Comparison of ENCODE assay signal across 9 cellular contexts in the genomic region with DNA sequence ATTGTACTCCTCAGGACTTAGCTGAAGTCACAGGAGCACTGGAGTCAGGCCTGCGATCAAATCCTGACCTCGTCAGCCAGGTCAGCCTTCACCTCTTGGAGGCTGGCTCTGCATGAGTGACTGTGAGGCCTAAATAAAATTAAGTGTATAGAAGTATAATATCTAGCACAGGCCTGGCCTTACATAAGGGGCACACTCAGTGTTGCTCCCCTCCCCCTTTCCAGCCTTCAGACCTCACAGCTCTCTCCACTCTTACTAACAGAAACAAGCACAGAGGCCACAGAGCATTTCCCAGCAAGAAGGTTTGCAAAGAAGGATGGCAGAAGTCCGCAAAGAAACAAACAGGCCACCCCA.
DNase-seq lines count a peak whose midpoint lies in the region; ATAC-seq and TF ChIP-seq lines count a peak whose summit lies in the region.
"Had no signal": no experiment of that assay in that cellular context is flagged by ENCODE, and none has a peak within 500 bp of the region (broad histone marks: within the 10 kb centered on the region; RNA-seq: fewer than 3 reads in every experiment).

No MANE protein-coding gene starts in this region.

- no peaks in the 10 kb centered on the region; the same call in 1 of the 2 replicates for H3K27me3 ChIP-seq in OCI-LY1 (ENCODE audit: insufficient read depth, low read length)
- H3K27me3 ChIP-seq in esophagus squamous epithelium: no peaks in the 10 kb centered on the region
- no peaks in the 10 kb centered on the region for H3K27me3 ChIP-seq in testis

- H3K4me3 Mint-ChIP-seq in activated T-cell treated with anti-CD3 and anti-CD28 coated beads, Interleukin-2, amount 50 U/mL, for 4 hours: peak overlapping the region; percentile 71

- H3K36me3 Mint-ChIP-seq in activated T-cell treated with anti-CD3 and anti-CD28 coated beads, Interleukin-2, amount 50 U/mL, for 4 hours (ENCODE audit: insufficient read depth): peaks cover 10% of the 10 kb centered on the region

- WGBS in esophagus squamous epithelium, 2 donors: 67 to 70% methylated on average over 1 to 3 of the region's 3 CpGs
- WGBS in testis, 2 donors: 70 to 74% methylated on average over 3 of the region's 3 CpGs

- no peaks in the 10 kb centered on the region for H3K79me2 ChIP-seq in OCI-LY1 (ENCODE audit: insufficient read depth, low read length)

- H3K27ac ChIP-seq in OCI-LY1 (ENCODE audit: low read depth, low read length, poor library complexity, severe bottlenecking) (no peak overlapping the region), esophagus squamous epithelium (peak overlapping the region in 3 of 4 donors; percentile 66 to 76 (median 69)), testis (peak overlapping the region; percentile 26 to 28)

- H3K4me3 ChIP-seq in OCI-LY1 (ENCODE audit: low read depth, low read length, poor library complexity, severe bottlenecking): no peak overlapping the region
- H3K4me3 ChIP-seq in esophagus squamous epithelium: peak overlapping the region in 1 of 4 donors; percentile 30
- no peak overlapping the region for H3K4me3 ChIP-seq in testis

- no peaks in the 10 kb centered on the region for H3F3A ChIP-seq in OCI-LY1 (ENCODE audit: insufficient read depth, low read length)

- no peaks in the 10 kb centered on the region for H3K9me3 Mint-ChIP-seq in activated T-cell treated with anti-CD3 and anti-CD28 coated beads, Interleukin-2, amount 50 U/mL, for 4 hours

- no peaks in the 10 kb centered on the region for H4K20me1 ChIP-seq in OCI-LY1 (ENCODE audit: insufficient read depth, low read length)

- H2AFZ ChIP-seq in OCI-LY1 (ENCODE audit: low read length): no peak overlapping the region

- intact Hi-C loops in esophagus squamous epithelium (cut with DNase I): no loop called here
- intact Hi-C loops in testis (cut with DNase I; ENCODE audit: low total_unique reads): no loop called here

- TF ChIP-seq POLR2A in esophagus squamous epithelium (IDR thresholded peaks at IDR 0.05) (no peak), testis (IDR thresholded peaks at IDR 0.05) (no peak)

- H3K36me3 ChIP-seq in OCI-LY1 (ENCODE audit: insufficient read depth, low read length) (no peaks in the 10 kb centered on the region), esophagus squamous epithelium (peaks cover 0 to 11% (median 5%) of the 10 kb centered on the region in 3 donors), testis (ENCODE audit: low read depth, missing control alignments) (no peaks in the 10 kb centered on the region)

- no peaks in the 10 kb centered on the region for H3K27me3 Mint-ChIP-seq in activated T-cell treated with anti-CD3 and anti-CD28 coated beads, Interleukin-2, amount 50 U/mL, for 4 hours (ENCODE audit: low read depth)

- TF ChIP-seq CTCF in OCI-LY1 (IDR thresholded peaks at IDR 0.05; ENCODE audit: low read length) (no peak), esophagus squamous epithelium (IDR thresholded peaks at IDR 0.05) (no peak), testis (IDR thresholded peaks at IDR 0.05) (no peak)

- DNase-seq in activated T-cell treated with anti-CD3 and anti-CD28 coated beads, Interleukin-2, amount 50 U/mL, for 4 hours: no peak
- DNase-seq in activated T-cell treated with anti-CD3 and anti-CD28 coated beads, Interleukin-2, amount 50 U/mL, for 1 hour: no peak
- DNase-seq in esophagus squamous epithelium (lab: John Stamatoyannopoulos, UW) (no peak), testis (no peak), NCI-H2107 treated with DMSO at 0.1 percent for 48 hours (lab: John Stamatoyannopoulos, UW; ENCODE audit: unreplicated experiment) (no peak), HUDEP-2 (lab: John Stamatoyannopoulos, UW; ENCODE audit: unreplicated experiment in 76 of 76) (no peak), H4 (ENCODE audit: low spot score) (no peak)
- DNase-seq: NCI-H2171 had no signal

- peak; percentile 5 to 15 for ATAC-seq in activated T-cell treated with anti-CD3 and anti-CD28 coated beads, Interleukin-2, amount 50 U/mL, for 4 hours

- H3K9me2 ChIP-seq in OCI-LY1 (ENCODE audit: low read depth, low read length): no peaks in the 10 kb centered on the region

- no peak overlapping the region for H3K9ac ChIP-seq in OCI-LY1 (ENCODE audit: low read length)

- H3K9me3 ChIP-seq in OCI-LY1 (ENCODE audit: low read length) (no peaks in the 10 kb centered on the region), esophagus squamous epithelium (no peaks in the 10 kb centered on the region), testis (no peaks in the 10 kb centered on the region)

- H3K4me2 ChIP-seq in OCI-LY1 (ENCODE audit: low read length): peak overlapping the region; percentile 42; the same call in 1 of the 2 replicates

- H3K4me1 Mint-ChIP-seq in activated T-cell treated with anti-CD3 and anti-CD28 coated beads, Interleukin-2, amount 50 U/mL, for 4 hours (ENCODE audit: low read depth): peaks cover 65% of the 10 kb centered on the region

- H3K4me1 ChIP-seq in OCI-LY1 (ENCODE audit: insufficient read depth, low read length, severe bottlenecking) (peaks cover 13% of the 10 kb centered on the region), esophagus squamous epithelium (peaks cover 20 to 81% (median 20%) of the 10 kb centered on the region in 3 donors), testis (peaks cover 68% of the 10 kb centered on the region)
